Comparison of ENCODE assay signal across 2 cellular contexts in genomic region chr18:31729196-31729595, GRCh38. TPM values are rescaled to one million over a fixed set of nuclear protein-coding genes. Genes with fewer than 3 reads are reported as not detected.
"Had no signal": no experiment of that assay in that cellular context is flagged by ENCODE, and none has a peak within 500 bp of the region (broad histone marks: within the 10 kb centered on the region; RNA-seq: fewer than 3 reads in every experiment).

No MANE protein-coding gene starts in this region.

RNA-seq across cellular contexts. Expression of gene SLC25A52, which starts 31.5 kb away (rescaled TPM):
- total RNA-seq: G401, GM12878 had no signal
- polyA plus RNA-seq: GM12878 had no signal
